ENCODE assay signal across 1 cellular context in genomic region chr9:121074370-121075250, GRCh38.
TF ChIP-seq lines count a peak whose summit lies in the region.

Gene CNTRL (plus strand): TSS chr9:121074955. CDS start chr9:121088327, 13,372 bp downstream.

TF ChIP-seq in K562, 482 proteins besides CTCF, POLR2A, EP300 and RAD21 (continued from another document and continues in another):
- TF ChIP-seq RERE (CRISPR knock-in tag; IDR thresholded peaks at IDR 0.05; ENCODE audit: borderline replicate concordance), result peak; percentile 50; the same call in 1 of the 2 replicates
- TF ChIP-seq FOXO4 (CRISPR knock-in tag; IDR thresholded peaks at IDR 0.05), result no peak
- TF ChIP-seq ERF (CRISPR knock-in tag; IDR thresholded peaks at IDR 0.05), result peak; percentile 39; the same call in 1 of the 2 replicates
- peak; percentile 64; the same call in 1 of the 2 replicates for TF ChIP-seq NKRF (IDR thresholded peaks at IDR 0.05; ENCODE audit: borderline replicate concordance)
- peak; percentile 78; the same call in 1 of the 2 replicates for TF ChIP-seq NR2C2 (CRISPR knock-in tag; IDR thresholded peaks at IDR 0.05)
- peak; percentile 48 for TF ChIP-seq NR2C2 (tag; IDR thresholded peaks at IDR 0.05)
- peak; percentile 87; the same call in 1 of the 2 replicates for TF ChIP-seq TGIF2 (CRISPR knock-in tag; IDR thresholded peaks at IDR 0.05)
- TF ChIP-seq NR3C1 (CRISPR knock-in tag; IDR thresholded peaks at IDR 0.05), result peak; percentile 90; the same call in 1 of the 2 replicates
- TF ChIP-seq ZNF717 (CRISPR knock-in tag; IDR thresholded peaks at IDR 0.05), result no peak
- peak; percentile 17; the same call in 1 of the 2 replicates for TF ChIP-seq MBD2 (IDR thresholded peaks at IDR 0.05; ENCODE audit: borderline replicate concordance, low read depth)
- peak; percentile 93; the same call in 1 of the 2 replicates for TF ChIP-seq IRF1 (CRISPR knock-in tag; IDR thresholded peaks at IDR 0.05; ENCODE audit: borderline replicate concordance)
- TF ChIP-seq PHF21A (IDR thresholded peaks at IDR 0.05; ENCODE audit: borderline replicate concordance, low read depth), result 0 out of 2 replicates have a peak, but pooled peaks have one; percentile 42
- peak; percentile 92 for TF ChIP-seq E2F8 (IDR thresholded peaks at IDR 0.05; ENCODE audit: low read depth, partially characterized antibody)
- no peak for TF ChIP-seq ZNF707 (CRISPR knock-in tag; conservative IDR thresholded peaks at IDR 0.05)
- TF ChIP-seq HES1 (IDR thresholded peaks at IDR 0.05; ENCODE audit: low read depth), result peak; percentile 29; the same call in 1 of the 2 replicates
- peak; percentile 71 for TF ChIP-seq POLR2B (IDR thresholded peaks at IDR 0.05; ENCODE audit: low read depth, partially characterized antibody)
- TF ChIP-seq DLX4 (CRISPR knock-in tag; IDR thresholded peaks at IDR 0.05), result no peak
- TF ChIP-seq ZNF655 (CRISPR knock-in tag; IDR thresholded peaks at IDR 0.05), result no peak
- TF ChIP-seq ZNF311 (CRISPR knock-in tag; IDR thresholded peaks at IDR 0.05), result no peak
- no peak for TF ChIP-seq TCF7L2 (IDR thresholded peaks at IDR 0.05; ENCODE audit: low read depth, low read length)
- TF ChIP-seq ZNF511 (CRISPR knock-in tag; IDR thresholded peaks at IDR 0.05), result peak; percentile 96
- TF ChIP-seq TAF7 (tag; IDR thresholded peaks at IDR 0.05), result peak; percentile 36
- TF ChIP-seq E2F6 (IDR thresholded peaks at IDR 0.05; ENCODE audit: borderline replicate concordance in 1 of 2, extremely low read depth in 1 of 2, insufficient read depth in 1 of 2, insufficient read length in 1 of 2, low read depth in 1 of 2, low read length in 1 of 2, poor library complexity in 1 of 2, severe bottlenecking in 1 of 2), result peak; percentile 99 to 100
- TF ChIP-seq NR1H2 (CRISPR knock-in tag; IDR thresholded peaks at IDR 0.05), result peak; percentile 92; the same call in 1 of the 2 replicates
- 0 out of 2 replicates have a peak, but pooled peaks have one; percentile 16 for TF ChIP-seq XRCC5 (IDR thresholded peaks at IDR 0.05; ENCODE audit: low read depth, low read length)
- TF ChIP-seq GATAD2A (IDR thresholded peaks at IDR 0.05), result peak; percentile 71; the same call in 1 of the 2 replicates
- TF ChIP-seq CBFA2T2 (conservative IDR thresholded peaks at IDR 0.05), result no peak
- no peak for TF ChIP-seq AFF1 (IDR thresholded peaks at IDR 0.05; ENCODE audit: low read depth in 1 of 2, partially characterized antibody in 2 of 2)
- no peak; the same call in 1 of the 2 replicates for TF ChIP-seq ZNF263 (CRISPR knock-in tag; IDR thresholded peaks at IDR 0.05; ENCODE audit: borderline replicate concordance)
- TF ChIP-seq SOX6 (IDR thresholded peaks at IDR 0.05), result peak; percentile 46; the same call in 1 of the 2 replicates
- TF ChIP-seq CBX1 (IDR thresholded peaks at IDR 0.05; ENCODE audit: low read depth), result peak; percentile 93; the same call in 1 of the 2 replicates
- TF ChIP-seq BMI1 (IDR thresholded peaks at IDR 0.05; ENCODE audit: low read length), result no peak
- no peak for TF ChIP-seq CGGBP1 (CRISPR knock-in tag; IDR thresholded peaks at IDR 0.05)
